ENCODE assay signal across 9 cellular contexts in genomic region chr15:37109952-37110630, GRCh38. TPM values are rescaled to one million over a fixed set of nuclear protein-coding genes. Genes with fewer than 3 reads are reported as not detected.
DNase-seq lines count a peak whose midpoint lies in the region; ATAC-seq and TF ChIP-seq lines count a peak whose summit lies in the region.
"Had no signal": no experiment of that assay in that cellular context is flagged by ENCODE, and none has a peak within 500 bp of the region (broad histone marks: within the 10 kb centered on the region; RNA-seq: fewer than 3 reads in every experiment).

No MANE protein-coding gene starts in this region.

- TF ChIP-seq CTCF in coronary artery (IDR thresholded peaks at IDR 0.05) (no peak), right lobe of liver (IDR thresholded peaks at IDR 0.05) (no peak), transverse colon (IDR thresholded peaks at IDR 0.05) (no peak)

- no peak for TF ChIP-seq EP300 in transverse colon (IDR thresholded peaks at IDR 0.05; ENCODE audit: low read depth)

- intact Hi-C loops in right lobe of liver (cut with DNase I): loop anchor here in 1 of 2 donors (10.0 kb wide), 1 partner anchor 225 kb away; no protein-coding TSS in a partner anchor
- intact Hi-C loops in transverse colon (cut with DNase I; ENCODE audit: low total_unique reads): loop anchor here (5.0 to 10.0 kb wide), 2 partner anchors 303 to 505 kb away; no protein-coding TSS in a partner anchor

- DNase-seq in NCI-H1436 (lab: John Stamatoyannopoulos, UW) (peak; percentile 33), NCI-H1436 treated with DMSO at 0.1 percent for 48 hours (lab: John Stamatoyannopoulos, UW) (no peak), coronary artery (ENCODE audit: low spot score) (no peak), right lobe of liver (peak; percentile 68 to 69 (median 69)), transverse colon (no peak), cerebellar nuclear complex (lab: John Stamatoyannopoulos, UW) (no peak), foreskin melanocyte (no peak), NCI-H1694 treated with DMSO at 0.1 percent for 48 hours (lab: John Stamatoyannopoulos, UW) (no peak)

- H3K27ac ChIP-seq in coronary artery: peak overlapping the region; percentile 80 to 82
- peak overlapping the region in 1 of 3 donors; percentile 4 for H3K27ac ChIP-seq in right lobe of liver
- peak overlapping the region; percentile 82 to 98 (median 90) for H3K27ac ChIP-seq in transverse colon
- H3K27ac ChIP-seq: A549 had no signal

- H3K4me1 ChIP-seq in right lobe of liver: peaks cover 0 to 8% (median 0%) of the 10 kb centered on the region in 4 donors
- H3K4me1 ChIP-seq in transverse colon: peaks cover 0 to 15% (median 2%) of the 10 kb centered on the region in 4 donors
- H3K4me1 ChIP-seq: A549 had no signal

- TF ChIP-seq POLR2A in right lobe of liver (IDR thresholded peaks at IDR 0.05) (no peak), transverse colon (IDR thresholded peaks at IDR 0.05) (no peak)

- H3K27me3 ChIP-seq in right lobe of liver (peaks cover 0 to 8% of the 10 kb centered on the region in 2 donors), transverse colon (peaks cover 91% of the 10 kb centered on the region)

- peak; percentile 74 to 86 (median 80) for ATAC-seq in right lobe of liver
- ATAC-seq: A549 had no signal

- H3K4me3 ChIP-seq in coronary artery: peak overlapping the region; percentile 69
- peak overlapping the region; percentile 27 to 40 (median 34) for H3K4me3 ChIP-seq in right lobe of liver
- peak overlapping the region; percentile 17 to 36 (median 18) for H3K4me3 ChIP-seq in transverse colon
- H3K4me3 ChIP-seq: A549 had no signal

- 21% methylated on average over 11 of the region's 27 CpGs for WGBS in right lobe of liver (ENCODE audit: insufficient coverage, low coverage, low lambda C conversion rate, missing lambda C conversion rate)
- 14 to 29% methylated on average over 7 to 27 of the region's 27 CpGs for WGBS in transverse colon (ENCODE audit: low coverage in 1 of 2), 2 donors

- H3K36me3 ChIP-seq in right lobe of liver (no peaks in the 10 kb centered on the region), transverse colon (no peaks in the 10 kb centered on the region)

- in situ Hi-C loops in transverse colon (cut with MboI; ENCODE audit: low pct_ligation_motif_present in 1 of 4, low pct_unique_long_range_greater_than_20kb in 1 of 4, low sequenced_read_pairs in 3 of 4): loop anchor here (10.0 to 25.0 kb wide), 3 partner anchors 223 to 1598 kb away; no protein-coding TSS in a partner anchor

- H3K9me3 ChIP-seq in right lobe of liver: no peaks in the 10 kb centered on the region
- no peaks in the 10 kb centered on the region for H3K9me3 ChIP-seq in transverse colon
- H3K9me3 ChIP-seq: A549 had no signal

RNA-seq across cellular contexts. Expression of gene MEIS2, which starts 9.7 kb away (rescaled TPM):
- 10 to 100 TPM in 2 of 6 experiments, 1 to 10 TPM in 4; 6.1 to 18.0 (median 7.9) TPM for total RNA-seq in right lobe of liver
- total RNA-seq in transverse colon: 10 to 100 TPM; 16.5 to 43.4 (median 32.7) TPM

Comparison
In these comparisons a context has a peak if more than half of its experiments do, and no peak if none do; other contexts are left out.
1. DNase-seq: peak in NCI-H1436 (single experiment) and right lobe of liver (3 of 3); none in NCI-H1436 treated with DMSO at 0.1 percent for 48 hours (single experiment), coronary artery (single experiment), transverse colon (single experiment), cerebellar nuclear complex (0 of 2), foreskin melanocyte (single experiment) and NCI-H1694 treated with DMSO at 0.1 percent for 48 hours (single experiment).
2. H3K4me3 ChIP-seq: peak in every context shown above with its lines; median percentile 69 in coronary artery; 34 in right lobe of liver; 18 in transverse colon.